In genomic region chr10:110667620-110668343, GRCh38 we compare ENCODE assay signal across 20 cellular contexts. TPM values are rescaled to one million over a fixed set of nuclear protein-coding genes. Genes with fewer than 3 reads are reported as not detected.
DNase-seq lines count a peak whose midpoint lies in the region; ATAC-seq and TF ChIP-seq lines count a peak whose summit lies in the region.
"Had no signal": no experiment of that assay in that cellular context is flagged by ENCODE, and none has a peak within 500 bp of the region (broad histone marks: within the 10 kb centered on the region; RNA-seq: fewer than 3 reads in every experiment).

No MANE protein-coding gene starts in this region.

- 14% methylated on average over 8 of the region's 9 CpGs for WGBS in HUES64

- H3K36me3 Mint-ChIP-seq in mesothelial cell of epicardium: peaks cover 10% of the 10 kb centered on the region
- H3K36me3 Mint-ChIP-seq in activated T-cell treated with anti-CD3 and anti-CD28 coated beads, Interleukin-2, amount 50 U/mL, for 4 hours (ENCODE audit: insufficient read depth): no peaks in the 10 kb centered on the region

- ATAC-seq in Right ventricle myocardium superior (ENCODE audit: poor library complexity) (peak; percentile 69), GM18870 (IDR thresholded peaks at IDR 0.05; ENCODE audit: unreplicated experiment) (no peak), GM21529 (IDR thresholded peaks at IDR 0.05; ENCODE audit: unreplicated experiment) (no peak)
- no peak for ATAC-seq in activated T-cell treated with anti-CD3 and anti-CD28 coated beads, Interleukin-2, amount 50 U/mL, for 4 hours
- ATAC-seq: HepG2, Panc1 had no signal

- no peaks in the 10 kb centered on the region for H3K36me3 ChIP-seq in HUES64 (ENCODE audit: insufficient read depth, low read length)
- H3K36me3 ChIP-seq: adrenal gland had no signal

- H3K27me3 ChIP-seq in HUES64 (ENCODE audit: insufficient read depth, low read length): peaks cover 62% of the 10 kb centered on the region
- H3K27me3 ChIP-seq: adrenal gland had no signal

- H3K9ac ChIP-seq in HUES64 (ENCODE audit: low read depth, low read length): peak overlapping the region; percentile 33; the same call in 1 of the 2 replicates

- peaks cover 3% of the 10 kb centered on the region for H3K9me3 Mint-ChIP-seq in mesothelial cell of epicardium
- H3K9me3 Mint-ChIP-seq in activated T-cell treated with anti-CD3 and anti-CD28 coated beads, Interleukin-2, amount 50 U/mL, for 4 hours: no peaks in the 10 kb centered on the region
- H3K9me3 Mint-ChIP-seq: central memory CD8-positive, alpha-beta T cell had no signal

- intact Hi-C loops in Right ventricle myocardium superior (cut with DNase I): no loop called here

- no peak for TF ChIP-seq CTCF in mesothelial cell of epicardium (IDR thresholded peaks at IDR 0.05; ENCODE audit: unreplicated experiment)

- H3K9me3 ChIP-seq in HUES64 (ENCODE audit: insufficient read depth, low read depth, low read length): no peaks in the 10 kb centered on the region
- H3K9me3 ChIP-seq: adrenal gland had no signal

- peak overlapping the region; percentile 7 for H3K4me3 Mint-ChIP-seq in mesothelial cell of epicardium
- H3K4me3 Mint-ChIP-seq in activated T-cell treated with anti-CD3 and anti-CD28 coated beads, Interleukin-2, amount 50 U/mL, for 4 hours: no peak overlapping the region
- H3K4me3 Mint-ChIP-seq: central memory CD8-positive, alpha-beta T cell had no signal

- peaks cover 51% of the 10 kb centered on the region for H3K4me1 Mint-ChIP-seq in mesothelial cell of epicardium
- peaks cover 4% of the 10 kb centered on the region for H3K4me1 Mint-ChIP-seq in activated T-cell treated with anti-CD3 and anti-CD28 coated beads, Interleukin-2, amount 50 U/mL, for 4 hours (ENCODE audit: low read depth)

- DNase-seq in Right ventricle myocardium superior (no peak), mesothelial cell of epicardium (ENCODE audit: low spot score in 2 of 2, unreplicated experiment in 2 of 2) (no peak), ecto neural progenitor cell (ENCODE audit: low spot score) (no peak)
- DNase-seq in activated T-cell treated with anti-CD3 and anti-CD28 coated beads, Interleukin-2, amount 50 U/mL, for 4 hours: no peak
- DNase-seq: activated gamma-delta T cell; adrenal gland; AML-193; Calu3; effector memory CD4-positive, alpha-beta T cell; NCI-H1436; NCI-H2171 treated with DMSO at 0.1 percent for 48 hours; stimulated activated CD4-positive, alpha-beta T cell treated with anti-CD3 and anti-CD28 coated beads, Interleukin-4, amount 100 ng/mL, for 1 hour; T1000 had no signal

- H3K4me3 ChIP-seq in HUES64 (ENCODE audit: low read length): peak overlapping the region; percentile 27
- H3K4me3 ChIP-seq: adrenal gland, SK-N-MC had no signal

- H3K27ac ChIP-seq in HUES64 (ENCODE audit: low read depth, low read length): peak overlapping the region; percentile 79; the same call in 1 of the 2 replicates
- H3K27ac ChIP-seq: adrenal gland, SK-N-MC had no signal

- no peaks in the 10 kb centered on the region for H3K27me3 Mint-ChIP-seq in mesothelial cell of epicardium (ENCODE audit: low read depth)
- peaks cover 4% of the 10 kb centered on the region for H3K27me3 Mint-ChIP-seq in activated T-cell treated with anti-CD3 and anti-CD28 coated beads, Interleukin-2, amount 50 U/mL, for 4 hours (ENCODE audit: low read depth)

- H3K4me1 ChIP-seq in HUES64 (ENCODE audit: insufficient read depth, low read length): peaks cover 37% of the 10 kb centered on the region

- H3K27ac Mint-ChIP-seq in mesothelial cell of epicardium: peak overlapping the region; percentile 96

RNA-seq across cellular contexts. Expression of gene RBM20, which starts 23.6 kb away (rescaled TPM):
- polyA plus RNA-seq in HUES64 (2013, experiment 1 of 2): 0.40 TPM
- 0.44 TPM for polyA plus RNA-seq in HUES64 (2013, experiment 2 of 2)
- total RNA-seq in Right ventricle myocardium superior (103 TPM), mesothelial cell of epicardium (20.5 to 23.3 TPM (median 20.7 TPM) in 3 replicates)
- under 1 TPM in 1 of 3 donors, not detected in 2; 0.03 TPM for total RNA-seq in activated T-cell treated with anti-CD3 and anti-CD28 coated beads, Interleukin-2, amount 50 U/mL, for 4 hours
- total RNA-seq: Calu3 had no signal

Comparison
In these comparisons a context has a peak if more than half of its experiments do, and no peak if none do; other contexts are left out.
1. RNA of gene RBM20, which starts 23.6 kb away (total RNA-seq): 103 TPM in Right ventricle myocardium superior (single experiment) and 20.5 to 23.3 TPM in mesothelial cell of epicardium; 0.03 TPM in activated T-cell treated with anti-CD3 and anti-CD28 coated beads, Interleukin-2, amount 50 U/mL, for 4 hours; every median in the first group is over 10 times any median in the second.